ENCODE assay signal across 31 cellular contexts in the genomic region with DNA sequence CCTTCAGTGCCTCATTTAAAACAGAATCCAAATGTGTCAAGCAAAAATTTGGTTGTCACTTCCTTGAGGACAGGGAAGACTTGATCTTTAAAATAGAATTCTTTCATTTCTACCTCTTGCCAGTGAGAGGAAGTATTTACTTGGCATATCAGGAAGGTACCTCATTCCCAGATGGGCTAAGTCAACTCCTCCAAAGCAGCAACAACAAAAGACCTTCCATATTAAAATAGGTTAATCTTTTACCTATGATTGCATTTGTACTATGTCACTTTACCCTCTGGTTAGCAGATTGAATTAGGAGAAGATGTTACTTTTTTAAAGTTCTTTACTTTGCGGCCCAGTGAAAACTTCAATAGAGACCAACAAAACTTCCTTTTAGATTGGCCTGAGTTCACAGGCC.
"Had no signal": no experiment of that assay in that cellular context is flagged by ENCODE, and none has a peak within 500 bp of the region (broad histone marks: within the 10 kb centered on the region; RNA-seq: fewer than 3 reads in every experiment).

No MANE protein-coding gene starts in this region.

- H3K4me3 Mint-ChIP-seq: activated CD4-positive, alpha-beta memory T cell treated with anti-CD3 and anti-CD28 coated beads for 36 hours; activated CD4-positive, alpha-beta T cell treated with anti-CD3 and anti-CD28 coated beads for 36 hours; activated CD4-positive, alpha-beta T cell treated with anti-CD3 and anti-CD28 coated beads, Interleukin-2, amount 10 ng/mL, durations not matched to agents 24 days and 14 days; activated CD8-positive, alpha-beta memory T cell treated with anti-CD3 and anti-CD28 coated beads, Interleukin-2, amount 10 ng/mL, durations not matched to agents 7 days and 5 days; activated CD8-positive, alpha-beta T cell treated with anti-CD3 and anti-CD28 coated beads, Interleukin-2, amount 10 ng/mL, durations not matched to agents 7 days and 5 days; activated naive CD4-positive, alpha-beta T cell treated with anti-CD3 and anti-CD28 coated beads, Interleukin-2, amount 10 ng/mL, durations not matched to agents 7 days and 5 days; activated naive CD8-positive, alpha-beta T cell treated with anti-CD3 and anti-CD28 coated beads, Interleukin-2, amount 10 ng/mL, durations not matched to agents 7 days and 5 days; activated T-helper 1 cell treated with anti-CD3 and anti-CD28 coated beads, Interleukin-12 subunit alpha, Interleukin-12 subunit beta, Interleukin-2, Interleukin-4 antibody, amounts not matched to agents 30 ng/mL and 10 ng/mL and 1 ng/mL, durations not matched to agents 14 hours and 24 hours and 36 hours; brain had no signal

- DNase-seq: activated CD4-positive, alpha-beta memory T cell treated with anti-CD3 and anti-CD28 coated beads for 36 hours; activated CD4-positive, alpha-beta T cell treated with anti-CD3 and anti-CD28 coated beads for 36 hours; activated CD4-positive, alpha-beta T cell treated with anti-CD3 and anti-CD28 coated beads, Interleukin-2, amount 10 ng/mL, durations not matched to agents 24 days and 14 days; activated CD4-positive, CD25-positive, alpha-beta regulatory T cell; activated CD4-positive, CD25-positive, alpha-beta regulatory T cell treated with anti-CD3 and anti-CD28 coated beads, Interleukin-2, amount 50 U/mL, for 72 hours; activated CD8-positive, alpha-beta memory T cell treated with anti-CD3 and anti-CD28 coated beads, Interleukin-2, amount 10 ng/mL, durations not matched to agents 7 days and 5 days; activated CD8-positive, alpha-beta memory T cell treated with anti-CD3 and anti-CD28 coated beads, Interleukin-2, amount 50 U/mL, for 4 hours; activated CD8-positive, alpha-beta T cell treated with anti-CD3 and anti-CD28 coated beads, Interleukin-2, amount 10 ng/mL, durations not matched to agents 7 days and 5 days; activated gamma-delta T cell; activated naive CD4-positive, alpha-beta T cell; activated naive CD4-positive, alpha-beta T cell treated with anti-CD3 and anti-CD28 coated beads, Interleukin-2, amount 10 ng/mL, durations not matched to agents 7 days and 5 days; activated naive CD8-positive, alpha-beta T cell treated with anti-CD3 and anti-CD28 coated beads, Interleukin-2, amount 10 ng/mL, durations not matched to agents 7 days and 5 days; activated T-cell treated with anti-CD3 and anti-CD28 coated beads, Interleukin-2, amount 50 U/mL, for 1 hour; activated T-cell treated with anti-CD3 and anti-CD28 coated beads, Interleukin-2, amount 50 U/mL, for 48 hours; central memory CD4-positive, alpha-beta T cell; cerebellar nuclear complex; colonic mucosa; effector CD8-positive, alpha-beta T cell; esophagus squamous epithelium; foreskin melanocyte; T-helper 2 cell had no signal

- ATAC-seq: activated CD4-positive, alpha-beta T cell treated with anti-CD3 and anti-CD28 coated beads for 36 hours; activated CD8-positive, alpha-beta memory T cell treated with anti-CD3 and anti-CD28 coated beads, Interleukin-2, amount 10 ng/mL, durations not matched to agents 7 days and 5 days; activated CD8-positive, alpha-beta T cell treated with anti-CD3 and anti-CD28 coated beads, Interleukin-2, amount 10 ng/mL, durations not matched to agents 7 days and 5 days; activated naive CD4-positive, alpha-beta T cell treated with anti-CD3 and anti-CD28 coated beads, Interleukin-2, amount 50 U/mL, for 72 hours; gastroesophageal sphincter had no signal

- FAIRE-seq: endometrium, endothelial cell of umbilical vein had no signal

- H3K9me3 Mint-ChIP-seq: activated CD4-positive, alpha-beta T cell treated with anti-CD3 and anti-CD28 coated beads, Interleukin-2, amount 10 ng/mL, durations not matched to agents 24 days and 14 days; activated naive CD8-positive, alpha-beta T cell treated with anti-CD3 and anti-CD28 coated beads, Interleukin-2, amount 10 ng/mL, durations not matched to agents 7 days and 5 days had no signal

- H3K27ac ChIP-seq: ascending aorta, breast epithelium, cardiac muscle cell, colonic mucosa, epithelial cell of prostate, esophagus squamous epithelium, gastroesophageal sphincter had no signal

- H3K27me3 ChIP-seq: ascending aorta, breast epithelium, cardiac muscle cell, colonic mucosa, esophagus squamous epithelium, gastroesophageal sphincter had no signal

- H3K4me3 ChIP-seq: ascending aorta, breast epithelium, cardiac muscle cell, colonic mucosa, esophagus squamous epithelium, gastroesophageal sphincter had no signal

- H3K27me3 Mint-ChIP-seq: activated CD4-positive, alpha-beta memory T cell treated with anti-CD3 and anti-CD28 coated beads for 36 hours; activated CD4-positive, alpha-beta T cell treated with anti-CD3 and anti-CD28 coated beads for 36 hours; activated CD4-positive, alpha-beta T cell treated with anti-CD3 and anti-CD28 coated beads, Interleukin-2, amount 10 ng/mL, durations not matched to agents 24 days and 14 days; activated CD8-positive, alpha-beta memory T cell treated with anti-CD3 and anti-CD28 coated beads, Interleukin-2, amount 10 ng/mL, durations not matched to agents 7 days and 5 days; activated naive CD4-positive, alpha-beta T cell treated with anti-CD3 and anti-CD28 coated beads, Interleukin-2, amount 10 ng/mL, durations not matched to agents 7 days and 5 days; activated naive CD8-positive, alpha-beta T cell treated with anti-CD3 and anti-CD28 coated beads, Interleukin-2, amount 10 ng/mL, durations not matched to agents 7 days and 5 days had no signal

- H3K27ac Mint-ChIP-seq: activated CD4-positive, alpha-beta memory T cell treated with anti-CD3 and anti-CD28 coated beads for 36 hours; activated CD4-positive, alpha-beta T cell treated with anti-CD3 and anti-CD28 coated beads for 36 hours; activated CD4-positive, alpha-beta T cell treated with anti-CD3 and anti-CD28 coated beads, Interleukin-2, amount 10 ng/mL, durations not matched to agents 24 days and 14 days; activated CD8-positive, alpha-beta memory T cell treated with anti-CD3 and anti-CD28 coated beads, Interleukin-2, amount 10 ng/mL, durations not matched to agents 7 days and 5 days; activated CD8-positive, alpha-beta T cell treated with anti-CD3 and anti-CD28 coated beads, Interleukin-2, amount 10 ng/mL, durations not matched to agents 7 days and 5 days; activated naive CD4-positive, alpha-beta T cell treated with anti-CD3 and anti-CD28 coated beads, Interleukin-2, amount 10 ng/mL, durations not matched to agents 7 days and 5 days; activated naive CD4-positive, alpha-beta T cell treated with anti-CD3 and anti-CD28 coated beads, Interleukin-2, amount 50 U/mL, for 72 hours; activated naive CD8-positive, alpha-beta T cell treated with anti-CD3 and anti-CD28 coated beads, Interleukin-2, amount 10 ng/mL, durations not matched to agents 7 days and 5 days; activated T-helper 1 cell treated with anti-CD3 and anti-CD28 coated beads, Interleukin-12 subunit alpha, Interleukin-12 subunit beta, Interleukin-2, Interleukin-4 antibody, amounts not matched to agents 30 ng/mL and 10 ng/mL and 1 ng/mL, durations not matched to agents 14 hours and 24 hours and 36 hours had no signal

- H3K4me1 Mint-ChIP-seq: activated CD4-positive, alpha-beta T cell treated with anti-CD3 and anti-CD28 coated beads for 36 hours; activated CD4-positive, alpha-beta T cell treated with anti-CD3 and anti-CD28 coated beads, Interleukin-2, amount 10 ng/mL, durations not matched to agents 24 days and 14 days; activated CD8-positive, alpha-beta memory T cell treated with anti-CD3 and anti-CD28 coated beads, Interleukin-2, amount 10 ng/mL, durations not matched to agents 7 days and 5 days; activated naive CD4-positive, alpha-beta T cell treated with anti-CD3 and anti-CD28 coated beads, Interleukin-2, amount 10 ng/mL, durations not matched to agents 7 days and 5 days; activated naive CD8-positive, alpha-beta T cell treated with anti-CD3 and anti-CD28 coated beads, Interleukin-2, amount 10 ng/mL, durations not matched to agents 7 days and 5 days had no signal

- H3K9me3 ChIP-seq: ascending aorta, breast epithelium, colonic mucosa, esophagus squamous epithelium, gastroesophageal sphincter had no signal

- H3K36me3 ChIP-seq: ascending aorta, breast epithelium, cardiac muscle cell, colonic mucosa, esophagus squamous epithelium, gastroesophageal sphincter had no signal

- H3K36me3 Mint-ChIP-seq: activated CD4-positive, alpha-beta memory T cell treated with anti-CD3 and anti-CD28 coated beads for 36 hours; activated CD8-positive, alpha-beta memory T cell treated with anti-CD3 and anti-CD28 coated beads, Interleukin-2, amount 10 ng/mL, durations not matched to agents 7 days and 5 days; activated naive CD4-positive, alpha-beta T cell treated with anti-CD3 and anti-CD28 coated beads, Interleukin-2, amount 10 ng/mL, durations not matched to agents 7 days and 5 days; activated naive CD4-positive, alpha-beta T cell treated with anti-CD3 and anti-CD28 coated beads, Interleukin-2, amount 50 U/mL, for 72 hours; activated naive CD8-positive, alpha-beta T cell treated with anti-CD3 and anti-CD28 coated beads, Interleukin-2, amount 10 ng/mL, durations not matched to agents 7 days and 5 days; brain had no signal

- H3K4me1 ChIP-seq: ascending aorta, breast epithelium, colonic mucosa, esophagus squamous epithelium, gastroesophageal sphincter had no signal
